ENCODE assay signal across 22 cellular contexts in the genomic region with DNA sequence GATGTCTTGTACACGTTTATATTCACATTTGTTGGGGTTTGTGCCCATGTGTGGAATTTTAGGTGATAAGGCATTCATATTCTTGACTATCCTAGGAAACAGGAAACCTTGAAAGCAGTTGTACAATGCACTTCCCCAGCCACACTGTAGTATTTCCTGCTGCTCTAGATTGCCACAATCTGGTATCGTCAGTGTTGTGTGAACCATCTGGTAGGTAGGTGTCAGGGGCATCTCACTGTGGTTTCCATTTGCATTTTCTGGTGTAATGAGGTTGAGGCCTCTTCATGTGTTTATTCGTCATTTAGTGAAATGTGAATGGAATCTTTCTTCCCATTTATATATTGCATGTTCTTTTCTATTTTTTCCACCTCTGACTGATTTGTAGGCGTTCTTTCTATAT.
"Had no signal": no experiment of that assay in that cellular context is flagged by ENCODE, and none has a peak within 500 bp of the region (broad histone marks: within the 10 kb centered on the region; RNA-seq: fewer than 3 reads in every experiment).

No MANE protein-coding gene starts in this region.

- ATAC-seq: HepG2, K562, Right ventricle myocardium inferior, SK-N-SH treated with all-trans-retinoic acid at 6 μM for 48 hours had no signal

- H3K4me1 ChIP-seq: Peyer's patch, SJCRH30 had no signal

- H3K36me3 ChIP-seq: Peyer's patch, SJCRH30 had no signal

- H3K27ac ChIP-seq: KMS-11, PC-9, Peyer's patch, SJCRH30 had no signal

- DNase-seq: IMR-90; Kasumi-1; MM.1S; NCI-H1092 treated with DMSO at 0.1 percent for 48 hours; NCI-H1436; NCI-H1694; NCI-H187 treated with DMSO at 0.1 percent for 48 hours; NCI-H2029 treated with DMSO at 0.1 percent for 48 hours; NCI-H2171 treated with DMSO at 0.1 percent for 48 hours; NCI-H524; NCI-H526 treated with DMSO at 0.1 percent for 48 hours; NCI-H748 treated with DMSO at 0.1 percent for 48 hours; NK-92 treated with Interleukin-12 subunit alpha and Interleukin-12 subunit beta, amount 100 ng/mL, for 24 hours; PC-9; Peyer's patch; SHP77 treated with DMSO at 0.1 percent for 48 hours; SJCRH30 had no signal

- H2AFZ ChIP-seq: PC-9 had no signal

- H3K4me3 ChIP-seq: K562, PC-9, Peyer's patch, SJCRH30 had no signal

- H3K27me3 ChIP-seq: Peyer's patch, SJCRH30 had no signal

- H3K9ac ChIP-seq: KMS-11 had no signal

- H3K4me2 ChIP-seq: KMS-11, PC-9 had no signal

- FAIRE-seq: HepG2 had no signal

- H3K9me3 ChIP-seq: Peyer's patch had no signal
